17 cellular contexts compared by ENCODE assay signal in genomic region chr5:659496-660263, GRCh38. TPM values are rescaled to one million over a fixed set of nuclear protein-coding genes. Genes with fewer than 3 reads are reported as not detected.
DNase-seq lines count a peak whose midpoint lies in the region; ATAC-seq, FAIRE-seq and TF ChIP-seq lines count a peak whose summit lies in the region.
"Had no signal": no experiment of that assay in that cellular context is flagged by ENCODE, and none has a peak within 500 bp of the region (broad histone marks: within the 10 kb centered on the region; RNA-seq: fewer than 3 reads in every experiment).

No MANE protein-coding gene starts in this region.

- H3K9me3 Mint-ChIP-seq in stimulated activated effector memory CD8-positive, alpha-beta T cell treated with anti-CD3 and anti-CD28 coated beads, Interleukin-12 subunit alpha, Interleukin-12 subunit beta, amount 100 ng/mL, for 72 hours = no peaks in the 10 kb centered on the region
- H3K9me3 Mint-ChIP-seq: CD4-positive, alpha-beta T cell; GM23338 had no signal

- H3K4me3 ChIP-seq in right atrium auricular region = no peak overlapping the region
- H3K4me3 ChIP-seq in kidney (ENCODE audit: low read length in 2 of 2) = no peak overlapping the region
- H3K4me3 ChIP-seq: GM23338 had no signal

- H3K4me3 Mint-ChIP-seq in stimulated activated effector memory CD8-positive, alpha-beta T cell treated with anti-CD3 and anti-CD28 coated beads, Interleukin-12 subunit alpha, Interleukin-12 subunit beta, amount 100 ng/mL, for 72 hours = no peak overlapping the region
- H3K4me3 Mint-ChIP-seq: CD4-positive, alpha-beta T cell; GM23338 had no signal

- H3K27me3 ChIP-seq in right atrium auricular region = no peaks in the 10 kb centered on the region

- no peaks in the 10 kb centered on the region for H3K4me1 Mint-ChIP-seq in stimulated activated effector memory CD8-positive, alpha-beta T cell treated with anti-CD3 and anti-CD28 coated beads, Interleukin-12 subunit alpha, Interleukin-12 subunit beta, amount 100 ng/mL, for 72 hours
- H3K4me1 Mint-ChIP-seq: GM23338 had no signal

- H3K36me3 ChIP-seq in right atrium auricular region = peaks cover 36% of the 10 kb centered on the region
- H3K36me3 ChIP-seq in kidney (ENCODE audit: control insufficient read depth in 1 of 2, insufficient read depth in 2 of 2, low read length in 2 of 2) = peaks cover 0 to 9% of the 10 kb centered on the region in 2 donors

- no peak overlapping the region for H3K9ac ChIP-seq in kidney (ENCODE audit: low read length in 2 of 2)

- TF ChIP-seq CTCF in right atrium auricular region (IDR thresholded peaks at IDR 0.05) (no peak), kidney (IDR thresholded peaks at IDR 0.05; ENCODE audit: borderline replicate concordance, extremely low read depth, insufficient read depth) (no peak)

- no peak for ATAC-seq in Right ventricle myocardium inferior
- ATAC-seq in stimulated activated effector memory CD8-positive, alpha-beta T cell treated with anti-CD3 and anti-CD28 coated beads, Interleukin-12 subunit alpha, Interleukin-12 subunit beta, amount 100 ng/mL, for 72 hours = no peak
- ATAC-seq in HG03520 (IDR thresholded peaks at IDR 0.05; ENCODE audit: unreplicated experiment) = no peak
- ATAC-seq: GM23338 had no signal

- H3K4me1 ChIP-seq in right atrium auricular region = no peaks in the 10 kb centered on the region
- H3K4me1 ChIP-seq in kidney (ENCODE audit: control insufficient read depth in 1 of 2, insufficient read depth in 1 of 2, low read depth in 1 of 2, low read length in 2 of 2) = no peaks in the 10 kb centered on the region

- peaks cover 0 to 10% of the 10 kb centered on the region in 2 donors for H3K9me3 ChIP-seq in right atrium auricular region
- no peaks in the 10 kb centered on the region for H3K9me3 ChIP-seq in kidney (ENCODE audit: control insufficient read depth in 1 of 2, low read length in 2 of 2)

- peak; percentile 60 for DNase-seq in Right ventricle myocardium inferior (ENCODE audit: missing footprints)
- no peak for DNase-seq in right atrium auricular region (ENCODE audit: low spot score)
- DNase-seq in NCI-H2171 treated with DMSO at 0.1 percent for 48 hours (lab: John Stamatoyannopoulos, UW) = peak; percentile 68
- DNase-seq in kidney = peak; percentile 30
- DNase-seq in stimulated activated effector memory CD8-positive, alpha-beta T cell treated with anti-CD3 and anti-CD28 coated beads, Interleukin-12 subunit alpha, Interleukin-12 subunit beta, amount 100 ng/mL, for 72 hours (ENCODE audit: low spot score in 2 of 2) = no peak
- no peak for DNase-seq in activated naive CD4-positive, alpha-beta T cell (lab: John Stamatoyannopoulos, UW)
- DNase-seq: 8988T; AML-193; C1 segment of cervical spinal cord; Calu3; CD4-positive, alpha-beta T cell; DMS 273 treated with DMSO at 0.1 percent for 48 hours; DMS79; H7 had no signal

- H3K27ac Mint-ChIP-seq in stimulated activated effector memory CD8-positive, alpha-beta T cell treated with anti-CD3 and anti-CD28 coated beads, Interleukin-12 subunit alpha, Interleukin-12 subunit beta, amount 100 ng/mL, for 72 hours = peak overlapping the region; percentile 66
- H3K27ac Mint-ChIP-seq: CD4-positive, alpha-beta T cell; GM23338 had no signal

- no peak for FAIRE-seq in kidney (lab: Jason Lieb, UNC)
- FAIRE-seq: GM12891 had no signal

- intact Hi-C loops in Right ventricle myocardium inferior (cut with DNase I) = no loop called here
- intact Hi-C loops in kidney (cut with DNase I) = loop anchor here (10.0 kb wide), 1 partner anchor 245 kb away; no protein-coding TSS in a partner anchor

- peaks cover 48% of the 10 kb centered on the region for H3K36me3 Mint-ChIP-seq in stimulated activated effector memory CD8-positive, alpha-beta T cell treated with anti-CD3 and anti-CD28 coated beads, Interleukin-12 subunit alpha, Interleukin-12 subunit beta, amount 100 ng/mL, for 72 hours

- no peak overlapping the region for H3K27ac ChIP-seq in right atrium auricular region
- no peak overlapping the region for H3K27ac ChIP-seq in kidney (ENCODE audit: low read depth in 2 of 2, low read length in 2 of 2)

RNA-seq across cellular contexts. Expression of gene TPPP, which starts 33.5 kb away (rescaled TPM):
- total RNA-seq in Right ventricle myocardium inferior (34.5 TPM), right atrium auricular region (10 to 100 TPM; 12.2 to 15.7 TPM), kidney (6.9 TPM)
- polyA plus RNA-seq in kidney (ENCODE audit: insufficient read depth, low read depth, low replicate concordance) = 5.8 TPM

RNA-seq across cellular contexts. Expression of gene CEP72, which starts 47.5 kb away (rescaled TPM):
- total RNA-seq in Right ventricle myocardium inferior = 2.0 TPM
- 1 to 10 TPM in 1 of 2 donors, under 1 TPM in 1; 0.41 to 1.0 TPM for total RNA-seq in right atrium auricular region
- 7.8 TPM for total RNA-seq in kidney
- polyA plus RNA-seq in kidney (ENCODE audit: insufficient read depth, low read depth, low replicate concordance) = 1.1 TPM

Comparison
In these comparisons a context has a peak if more than half of its experiments do, and no peak if none do; other contexts are left out.
1. DNase-seq: peak in Right ventricle myocardium inferior (single experiment), NCI-H2171 treated with DMSO at 0.1 percent for 48 hours (single experiment) and kidney (single experiment); none in right atrium auricular region (single experiment), stimulated activated effector memory CD8-positive, alpha-beta T cell treated with anti-CD3 and anti-CD28 coated beads, Interleukin-12 subunit alpha, Interleukin-12 subunit beta, amount 100 ng/mL, for 72 hours (0 of 2) and activated naive CD4-positive, alpha-beta T cell (0 of 4).